9 cellular contexts compared by ENCODE assay signal in genomic region chr13:32472194-32472621, GRCh38. TPM values are rescaled to one million over a fixed set of nuclear protein-coding genes. Genes with fewer than 3 reads are reported as not detected.
A peak's percentile ranks its signal among the peaks of the same experiment; 100 is the strongest.
DNase-seq lines count a peak whose midpoint lies in the region; ATAC-seq and TF ChIP-seq lines count a peak whose summit lies in the region.
"Had no signal": no experiment of that assay in that cellular context is flagged by ENCODE, and none has a peak within 500 bp of the region (broad histone marks: within the 10 kb centered on the region; RNA-seq: fewer than 3 reads in every experiment).

No MANE protein-coding gene starts in this region.

- H2AFZ ChIP-seq in GM23338 = no peak overlapping the region

- peak; percentile 70 for ATAC-seq in GM19023 (IDR thresholded peaks at IDR 0.05; ENCODE audit: unreplicated experiment)
- ATAC-seq in GM23338 = no peak
- no peak for ATAC-seq in T-helper 17 cell

- TF ChIP-seq POLR2A in sigmoid colon (IDR thresholded peaks at IDR 0.05) = no peak

- 57 to 63% methylated on average over 3 of the region's 3 CpGs for WGBS in sigmoid colon, 2 donors

- H3K27ac Mint-ChIP-seq in GM23338 (peak overlapping the region; percentile 18; the same call in 1 of the 2 replicates), T-helper 17 cell (peak overlapping the region; percentile 43), Caco-2 (ENCODE audit: unreplicated experiment) (no peak overlapping the region)

- H3K36me3 Mint-ChIP-seq in GM23338 (ENCODE audit: low read depth) (no peaks in the 10 kb centered on the region; the same call in 2 of the 3 replicates), T-helper 17 cell (ENCODE audit: low read depth) (peaks cover 7% of the 10 kb centered on the region), Caco-2 (ENCODE audit: insufficient read depth, unreplicated experiment) (no peaks in the 10 kb centered on the region)

- TF ChIP-seq EP300 in sigmoid colon (IDR thresholded peaks at IDR 0.05) = no peak

- POLR2A ChIA-PET in Caco-2 (lab: Charles Lee) = no interaction called here

- no peak overlapping the region for H3K4me2 ChIP-seq in GM23338

- H3K9me3 ChIP-seq in T-helper 17 cell (ENCODE audit: control insufficient read depth, low read length, poor library complexity, severe bottlenecking) (no peaks in the 10 kb centered on the region), Caco-2 (no peaks in the 10 kb centered on the region), sigmoid colon (no peaks in the 10 kb centered on the region)

- H3K27me3 Mint-ChIP-seq in GM23338 (ENCODE audit: insufficient read depth, low read depth, poor library complexity) = peaks cover 5% of the 10 kb centered on the region
- no peaks in the 10 kb centered on the region for H3K27me3 Mint-ChIP-seq in T-helper 17 cell
- H3K27me3 Mint-ChIP-seq in Caco-2 (ENCODE audit: insufficient read depth, unreplicated experiment) = no peaks in the 10 kb centered on the region

- H3K4me1 Mint-ChIP-seq in GM23338 = no peaks in the 10 kb centered on the region; the same call in 1 of the 3 replicates
- H3K4me1 Mint-ChIP-seq in T-helper 17 cell = peaks cover 8% of the 10 kb centered on the region
- peaks cover 22% of the 10 kb centered on the region for H3K4me1 Mint-ChIP-seq in Caco-2 (ENCODE audit: low read depth, unreplicated experiment)

- TF ChIP-seq CTCF in GM23338 (conservative IDR thresholded peaks at IDR 0.05; ENCODE audit: low read depth in 2 of 2) (no peak), Caco-2 (IDR thresholded peaks at IDR 0.05; ENCODE audit: insufficient read depth in 1 of 2, low read depth in 1 of 2, low read length in 1 of 2, severe bottlenecking in 1 of 2, unreplicated experiment in 1 of 2) (no peak), sigmoid colon (IDR thresholded peaks at IDR 0.05) (no peak)

- H3K36me3 ChIP-seq in GM23338 (ENCODE audit: insufficient read depth) = no peaks in the 10 kb centered on the region
- no peaks in the 10 kb centered on the region for H3K36me3 ChIP-seq in Caco-2 (ENCODE audit: control insufficient read depth, insufficient read depth, low read length)
- H3K36me3 ChIP-seq in sigmoid colon = peaks cover 0 to 7% (median 0%) of the 10 kb centered on the region in 4 donors

- no peaks in the 10 kb centered on the region for H3K9me2 ChIP-seq in GM23338 (ENCODE audit: insufficient read depth)

- H3K27me3 ChIP-seq in GM23338 (ENCODE audit: insufficient read depth) = no peaks in the 10 kb centered on the region
- H3K27me3 ChIP-seq in Caco-2 (replicated peaks; ENCODE audit: control insufficient read depth, insufficient read depth, low read length) = no peaks in the 10 kb centered on the region
- no peaks in the 10 kb centered on the region for H3K27me3 ChIP-seq in sigmoid colon

- H3K4me1 ChIP-seq in GM23338 (ENCODE audit: insufficient read depth) (no peaks in the 10 kb centered on the region), Caco-2 (peaks cover 19% of the 10 kb centered on the region), sigmoid colon (no peaks in the 10 kb centered on the region)

- CTCF ChIA-PET in Caco-2 (lab: Charles Lee) = no interaction called here

- H3K27ac ChIP-seq in GM23338 (ENCODE audit: low read depth) = no peak overlapping the region
- no peak overlapping the region for H3K27ac ChIP-seq in sigmoid colon

- no peaks in the 10 kb centered on the region for H3K9me3 Mint-ChIP-seq in GM23338
- no peaks in the 10 kb centered on the region for H3K9me3 Mint-ChIP-seq in Caco-2 (ENCODE audit: unreplicated experiment)

- H3F3A ChIP-seq in GM23338 (replicated peaks; ENCODE audit: low read depth) = no peaks in the 10 kb centered on the region

- intact Hi-C loops in head of caudate nucleus (cut with DNase I) (no loop called here), Caco-2 (cut with micrococcal nuclease; ENCODE audit: unreplicated experiment) (no loop called here), sigmoid colon (cut with DNase I) (no loop called here)

- DNase-seq in GM23338 (ENCODE audit: low spot score) = no peak
- no peak for DNase-seq in T-helper 17 cell
- DNase-seq in putamen (ENCODE audit: low spot score) = peak; percentile 18
- DNase-seq in head of caudate nucleus = no peak
- DNase-seq in stimulated activated CD8-positive, alpha-beta memory T cell treated with anti-CD3 and anti-CD28 coated beads, Interleukin-4, amount 100 ng/mL, for 48 hours = no peak
- no peak for DNase-seq in Caco-2
- no peak for DNase-seq in sigmoid colon
- DNase-seq: NCI-H1417 had no signal

- no TSS peak for BruUV-seq in Caco-2 (replicated peaks; lab: Mats Ljungman, UMichigan)

- no peak overlapping the region for H3K4me3 ChIP-seq in GM23338
- no peak overlapping the region for H3K4me3 ChIP-seq in Caco-2 (ENCODE audit: low read depth, low read length)
- no peak overlapping the region for H3K4me3 ChIP-seq in sigmoid colon

- H4K20me1 ChIP-seq in GM23338 (replicated peaks; ENCODE audit: insufficient read depth) = no peaks in the 10 kb centered on the region

- H3K4me3 Mint-ChIP-seq in GM23338 (no peak overlapping the region), T-helper 17 cell (no peak overlapping the region), Caco-2 (ENCODE audit: unreplicated experiment) (no peak overlapping the region)

- no peaks in the 10 kb centered on the region for H3K79me2 ChIP-seq in GM23338 (replicated peaks; ENCODE audit: insufficient read depth)

TF ChIP-seq in GM23338, 12 proteins besides CTCF, POLR2A, EP300 and RAD21 (continues in another document):
- no peak for TF ChIP-seq EZH2phosphoT487 (IDR thresholded peaks at IDR 0.05; ENCODE audit: unreplicated experiment)
- TF ChIP-seq ZNF462 (CRISPR knock-in tag; IDR thresholded peaks at IDR 0.05) = no peak

RNA-seq across cellular contexts. Expression of gene N4BP2L1, which starts 44.3 kb away (rescaled TPM):
- 3.0 and 4.1 TPM in 2 replicates for total RNA-seq in GM23338 (2014; rRNA removed; shearing (Covaris generic))
- polyA plus RNA-seq in GM23338 (2016; fragmentation: Nextera tagmentation; extraction: Ambion mirVana) (1.8 and 3.3 TPM in 2 replicates), sigmoid colon (10 to 100 TPM in 1 of 3 donors, 1 to 10 TPM in 2; 7.8 to 13.2 (median 8.8) TPM)
- total RNA-seq in T-helper 17 cell (10 to 100 TPM; 37.8 to 45.9 TPM), Caco-2 (2022) (7.9 and 9.3 TPM in 2 replicates), sigmoid colon (10 to 100 TPM; 17.7 to 34.9 (median 20.9) TPM)
